ENCODE assay signal across 15 cellular contexts in the genomic region with DNA sequence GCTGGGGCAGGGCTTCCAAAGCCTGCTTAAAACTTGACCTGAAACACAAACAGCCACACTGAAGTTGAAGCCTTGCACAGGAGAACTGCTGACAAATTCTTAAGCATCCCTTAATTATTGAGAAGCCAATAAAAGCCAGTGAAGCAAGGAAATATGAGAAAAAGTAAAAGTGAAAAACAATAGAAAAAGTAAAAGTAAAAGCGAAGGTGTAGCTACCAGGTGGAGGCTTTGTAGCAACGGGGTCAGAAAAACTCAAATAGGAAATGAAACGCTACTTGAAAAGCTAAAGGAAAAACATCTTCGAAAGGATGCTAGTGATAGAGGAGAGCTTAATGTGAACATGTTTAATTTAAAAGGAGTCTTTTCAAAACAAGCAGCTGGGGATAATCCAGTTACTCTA.
DNase-seq lines count a peak whose midpoint lies in the region; ATAC-seq and TF ChIP-seq lines count a peak whose summit lies in the region.
"Had no signal": no experiment of that assay in that cellular context is flagged by ENCODE, and none has a peak within 500 bp of the region (broad histone marks: within the 10 kb centered on the region; RNA-seq: fewer than 3 reads in every experiment).

No MANE protein-coding gene starts in this region.

- H3K4me1 Mint-ChIP-seq in activated naive CD4-positive, alpha-beta T cell treated with anti-CD3 and anti-CD28 coated beads, Interleukin-2, amount 50 U/mL, for 24 hours: peaks cover 83% of the 10 kb centered on the region
- peaks cover 90% of the 10 kb centered on the region for H3K4me1 Mint-ChIP-seq in activated naive CD8-positive, alpha-beta T cell treated with anti-CD3 and anti-CD28 coated beads, Interleukin-2, amount 50 U/mL, for 24 hours
- H3K4me1 Mint-ChIP-seq in stimulated activated naive CD8-positive, alpha-beta T cell treated with anti-CD3 and anti-CD28 coated beads, Interleukin-15, amount 100 ng/mL, for 72 hours: peaks cover 100% of the 10 kb centered on the region

- no peak overlapping the region for H3K9ac ChIP-seq in OCI-LY1 (ENCODE audit: low read length)
- H3K9ac ChIP-seq: SK-N-SH had no signal

- H3K79me2 ChIP-seq in OCI-LY1 (ENCODE audit: insufficient read depth, low read length): no peaks in the 10 kb centered on the region

- peaks cover 14% of the 10 kb centered on the region; the same call in 1 of the 2 replicates for H3K36me3 ChIP-seq in OCI-LY1 (ENCODE audit: insufficient read depth, low read length)

- H3K27me3 Mint-ChIP-seq in activated naive CD4-positive, alpha-beta T cell treated with anti-CD3 and anti-CD28 coated beads, Interleukin-2, amount 50 U/mL, for 24 hours: no peaks in the 10 kb centered on the region
- no peaks in the 10 kb centered on the region for H3K27me3 Mint-ChIP-seq in activated naive CD8-positive, alpha-beta T cell treated with anti-CD3 and anti-CD28 coated beads, Interleukin-2, amount 50 U/mL, for 24 hours
- no peaks in the 10 kb centered on the region for H3K27me3 Mint-ChIP-seq in stimulated activated naive CD8-positive, alpha-beta T cell treated with anti-CD3 and anti-CD28 coated beads, Interleukin-15, amount 100 ng/mL, for 72 hours

- H3K9me3 ChIP-seq in OCI-LY1 (ENCODE audit: low read length): no peaks in the 10 kb centered on the region
- H3K9me3 ChIP-seq: right lobe of liver, SK-N-SH had no signal

- H4K20me1 ChIP-seq in OCI-LY1 (ENCODE audit: insufficient read depth, low read length): no peaks in the 10 kb centered on the region

- no peak for DNase-seq in activated naive CD4-positive, alpha-beta T cell treated with Interleukin-2 at 50 U/mL for 16 hours
- DNase-seq in activated naive CD8-positive, alpha-beta T cell treated with anti-CD3 and anti-CD28 coated beads, Interleukin-2, amount 50 U/mL, for 24 hours: no peak
- DNase-seq in stimulated activated naive CD8-positive, alpha-beta T cell treated with anti-CD3 and anti-CD28 coated beads, Interleukin-15, amount 100 ng/mL, for 72 hours: no peak
- DNase-seq in NCI-H146 treated with DMSO at 0.1 percent for 48 hours (lab: John Stamatoyannopoulos, UW; ENCODE audit: unreplicated experiment) (no peak), NCI-H526 treated with DMSO at 0.1 percent for 48 hours (lab: John Stamatoyannopoulos, UW) (no peak)
- DNase-seq: Karpas-422; NCI-H1417 treated with DMSO at 0.1 percent for 48 hours; NCI-H2171 treated with DMSO at 0.1 percent for 48 hours; right lobe of liver; SK-N-SH; stimulated activated CD4-positive, alpha-beta T cell treated with anti-CD3 and anti-CD28 coated beads, Interleukin-1b, Interleukin-23, amount 100 ng/mL, for 48 hours had no signal

- no peak overlapping the region for H3K4me3 ChIP-seq in OCI-LY1 (ENCODE audit: low read depth, low read length, poor library complexity, severe bottlenecking)
- H3K4me3 ChIP-seq: right lobe of liver had no signal

- peak overlapping the region; percentile 1; the same call in 1 of the 2 replicates for H3K4me2 ChIP-seq in OCI-LY1 (ENCODE audit: low read length)
- H3K4me2 ChIP-seq: SK-N-SH had no signal

- H3K36me3 Mint-ChIP-seq in activated naive CD4-positive, alpha-beta T cell treated with anti-CD3 and anti-CD28 coated beads, Interleukin-2, amount 50 U/mL, for 24 hours: peaks cover 33% of the 10 kb centered on the region
- H3K36me3 Mint-ChIP-seq in activated naive CD8-positive, alpha-beta T cell treated with anti-CD3 and anti-CD28 coated beads, Interleukin-2, amount 50 U/mL, for 24 hours (ENCODE audit: low read depth): peaks cover 62% of the 10 kb centered on the region

- peak overlapping the region; percentile 96 for H3K27ac Mint-ChIP-seq in activated naive CD4-positive, alpha-beta T cell treated with anti-CD3 and anti-CD28 coated beads, Interleukin-2, amount 50 U/mL, for 24 hours
- H3K27ac Mint-ChIP-seq in activated naive CD8-positive, alpha-beta T cell treated with anti-CD3 and anti-CD28 coated beads, Interleukin-2, amount 50 U/mL, for 24 hours: peak overlapping the region; percentile 99
- H3K27ac Mint-ChIP-seq in stimulated activated naive CD8-positive, alpha-beta T cell treated with anti-CD3 and anti-CD28 coated beads, Interleukin-15, amount 100 ng/mL, for 72 hours: peak overlapping the region; percentile 42 to 94

- ATAC-seq in activated naive CD8-positive, alpha-beta T cell treated with anti-CD3 and anti-CD28 coated beads, Interleukin-2, amount 50 U/mL, for 24 hours: no peak
- ATAC-seq in stimulated activated naive CD8-positive, alpha-beta T cell treated with anti-CD3 and anti-CD28 coated beads, Interleukin-15, amount 100 ng/mL, for 72 hours: no peak
- no peak for ATAC-seq in HG03439 (IDR thresholded peaks at IDR 0.05; ENCODE audit: unreplicated experiment)
- ATAC-seq: esophagus mucosa, right lobe of liver had no signal

- H3F3A ChIP-seq in OCI-LY1 (ENCODE audit: insufficient read depth, low read length): peaks cover 7% of the 10 kb centered on the region; the same call in 1 of the 2 replicates

- no peak for TF ChIP-seq CTCF in OCI-LY1 (IDR thresholded peaks at IDR 0.05; ENCODE audit: low read length)

- no peaks in the 10 kb centered on the region for H3K9me2 ChIP-seq in OCI-LY1 (ENCODE audit: low read depth, low read length)
- H3K9me2 ChIP-seq: SK-N-SH had no signal

- no peaks in the 10 kb centered on the region for H3K27me3 ChIP-seq in OCI-LY1 (ENCODE audit: insufficient read depth, low read length)
- H3K27me3 ChIP-seq: right lobe of liver had no signal

- H3K4me3 Mint-ChIP-seq in activated naive CD4-positive, alpha-beta T cell treated with anti-CD3 and anti-CD28 coated beads, Interleukin-2, amount 50 U/mL, for 24 hours: peak overlapping the region; percentile 75
- peak overlapping the region; percentile 71 for H3K4me3 Mint-ChIP-seq in activated naive CD8-positive, alpha-beta T cell treated with anti-CD3 and anti-CD28 coated beads, Interleukin-2, amount 50 U/mL, for 24 hours
- H3K4me3 Mint-ChIP-seq in stimulated activated naive CD8-positive, alpha-beta T cell treated with anti-CD3 and anti-CD28 coated beads, Interleukin-15, amount 100 ng/mL, for 72 hours: peak overlapping the region; percentile 71 to 80

- no peak overlapping the region for H2AFZ ChIP-seq in OCI-LY1 (ENCODE audit: low read length)

- peaks cover 43% of the 10 kb centered on the region for H3K4me1 ChIP-seq in OCI-LY1 (ENCODE audit: insufficient read depth, low read length, severe bottlenecking)
- H3K4me1 ChIP-seq: right lobe of liver had no signal

- H3K27ac ChIP-seq in OCI-LY1 (ENCODE audit: low read depth, low read length, poor library complexity, severe bottlenecking): peak overlapping the region; percentile 75
- H3K27ac ChIP-seq: right lobe of liver had no signal

- H3K9me3 Mint-ChIP-seq in activated naive CD4-positive, alpha-beta T cell treated with anti-CD3 and anti-CD28 coated beads, Interleukin-2, amount 50 U/mL, for 24 hours: peaks cover 6% of the 10 kb centered on the region
- H3K9me3 Mint-ChIP-seq in activated naive CD8-positive, alpha-beta T cell treated with anti-CD3 and anti-CD28 coated beads, Interleukin-2, amount 50 U/mL, for 24 hours: no peaks in the 10 kb centered on the region
- no peaks in the 10 kb centered on the region for H3K9me3 Mint-ChIP-seq in stimulated activated naive CD8-positive, alpha-beta T cell treated with anti-CD3 and anti-CD28 coated beads, Interleukin-15, amount 100 ng/mL, for 72 hours
